ENCODE assay signal across 1 cellular context in genomic region chr10:127890935-127891334, GRCh38.
TF ChIP-seq lines count a peak whose summit lies in the region.

No MANE protein-coding gene starts in this region.

TF ChIP-seq in WTC11, 78 proteins besides CTCF, POLR2A, EP300 and RAD21 (continued from another document):
- TF ChIP-seq, protein P1, sequence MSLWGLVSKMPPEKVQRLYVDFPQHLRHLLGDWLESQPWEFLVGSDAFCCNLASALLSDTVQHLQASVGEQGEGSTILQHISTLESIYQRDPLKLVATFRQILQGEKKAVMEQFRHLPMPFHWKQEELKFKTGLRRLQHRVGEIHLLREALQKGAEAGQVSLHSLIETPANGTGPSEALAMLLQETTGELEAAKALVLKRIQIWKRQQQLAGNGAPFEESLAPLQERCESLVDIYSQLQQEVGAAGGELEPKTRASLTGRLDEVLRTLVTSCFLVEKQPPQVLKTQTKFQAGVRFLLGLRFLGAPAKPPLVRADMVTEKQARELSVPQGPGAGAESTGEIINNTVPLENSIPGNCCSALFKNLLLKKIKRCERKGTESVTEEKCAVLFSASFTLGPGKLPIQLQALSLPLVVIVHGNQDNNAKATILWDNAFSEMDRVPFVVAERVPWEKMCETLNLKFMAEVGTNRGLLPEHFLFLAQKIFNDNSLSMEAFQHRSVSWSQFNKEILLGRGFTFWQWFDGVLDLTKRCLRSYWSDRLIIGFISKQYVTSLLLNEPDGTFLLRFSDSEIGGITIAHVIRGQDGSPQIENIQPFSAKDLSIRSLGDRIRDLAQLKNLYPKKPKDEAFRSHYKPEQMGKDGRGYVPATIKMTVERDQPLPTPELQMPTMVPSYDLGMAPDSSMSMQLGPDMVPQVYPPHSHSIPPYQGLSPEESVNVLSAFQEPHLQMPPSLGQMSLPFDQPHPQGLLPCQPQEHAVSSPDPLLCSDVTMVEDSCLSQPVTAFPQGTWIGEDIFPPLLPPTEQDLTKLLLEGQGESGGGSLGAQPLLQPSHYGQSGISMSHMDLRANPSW (CRISPR knock-in tag; conservative IDR thresholded peaks at IDR 0.05; ENCODE audit: low read depth), result no peak
- no peak for TF ChIP-seq ATF1 (CRISPR knock-in tag; IDR thresholded peaks at IDR 0.05)
TF ChIP-seq in WTC11: peak in this region for 0.
